ENCODE assay signal across 17 cellular contexts in genomic region chr9:88425538-88425950, GRCh38. TPM values are rescaled to one million over a fixed set of nuclear protein-coding genes. Genes with fewer than 3 reads are reported as not detected.
A peak's percentile ranks its signal among the peaks of the same experiment; 100 is the strongest.
DNase-seq lines count a peak whose midpoint lies in the region; ATAC-seq and TF ChIP-seq lines count a peak whose summit lies in the region.
"Had no signal": no experiment of that assay in that cellular context is flagged by ENCODE, and none has a peak within 500 bp of the region (broad histone marks: within the 10 kb centered on the region; RNA-seq: fewer than 3 reads in every experiment).

No MANE protein-coding gene starts in this region.

- DNase-seq in NOMO-1 treated with DMSO at 0.1 percent for 48 hours (lab: John Stamatoyannopoulos, UW; ENCODE audit: unreplicated experiment) (peak; percentile 9), NOMO-1 (lab: John Stamatoyannopoulos, UW; ENCODE audit: unreplicated experiment in 2 of 2) (no peak), body of pancreas (peak in 1 of 4 donors; percentile 34), left lung (peak in 1 of 2 donors; percentile 49), uterus (peak; percentile 36 to 52), brain microvascular endothelial cell (no peak), NCI-H2107 (lab: John Stamatoyannopoulos, UW) (no peak)
- DNase-seq: 8988T; activated T-cell treated with anti-CD3 and anti-CD28 coated beads, Interleukin-2, amount 50 U/mL, for 1 hour; amniotic stem cell; effector memory CD8-positive, alpha-beta T cell; heart right ventricle; KBM-7; NCI-H1930; nucleus accumbens had no signal

- H3K36me3 ChIP-seq in body of pancreas (replicated peaks in 1 of 2; ENCODE audit: insufficient read depth in 1 of 2, low read depth in 2 of 2): peaks cover 0 to 2% of the 10 kb centered on the region in 2 donors
- H3K36me3 ChIP-seq in left lung: peaks cover 7 to 11% of the 10 kb centered on the region in 2 donors
- H3K36me3 ChIP-seq in uterus: no peaks in the 10 kb centered on the region
- peaks cover 3% of the 10 kb centered on the region for H3K36me3 ChIP-seq in brain microvascular endothelial cell (replicated peaks)

- H3K27me3 ChIP-seq in body of pancreas (no peaks in the 10 kb centered on the region), left lung (no peaks in the 10 kb centered on the region), uterus (no peaks in the 10 kb centered on the region), brain microvascular endothelial cell (replicated peaks) (no peaks in the 10 kb centered on the region)
- H3K27me3 ChIP-seq: heart right ventricle had no signal

- intact Hi-C loops in body of pancreas (cut with DNase I): no loop called here
- intact Hi-C loops in left lung (cut with DNase I): no loop called here
- intact Hi-C loops in uterus (cut with DNase I; ENCODE audit: low total_unique reads): no loop called here

- H3K27ac ChIP-seq in body of pancreas: peak overlapping the region in 1 of 4 donors; percentile 29
- peak overlapping the region; percentile 37 to 42 for H3K27ac ChIP-seq in left lung
- peak overlapping the region; percentile 36 to 52 for H3K27ac ChIP-seq in uterus
- no peak overlapping the region for H3K27ac ChIP-seq in brain microvascular endothelial cell
- H3K27ac ChIP-seq: thoracic aorta had no signal

- no peak for TF ChIP-seq POLR2A in body of pancreas (IDR thresholded peaks at IDR 0.05)
- TF ChIP-seq POLR2A in uterus (IDR thresholded peaks at IDR 0.05): no peak

- no peak overlapping the region for H3K4me3 ChIP-seq in body of pancreas
- no peak overlapping the region for H3K4me3 ChIP-seq in left lung
- no peak overlapping the region for H3K4me3 ChIP-seq in uterus
- no peak overlapping the region for H3K4me3 ChIP-seq in brain microvascular endothelial cell (ENCODE audit: low read depth, low read length)
- H3K4me3 ChIP-seq: heart right ventricle, thoracic aorta had no signal

- WGBS in body of pancreas, 2 donors: 76 to 93% methylated on average over 10 of the region's 10 CpGs

- ATAC-seq in body of pancreas (peak; percentile 27), left lung (peak; percentile 60), GM18858 (IDR thresholded peaks at IDR 0.05; ENCODE audit: unreplicated experiment) (no peak)
- ATAC-seq: effector memory CD8-positive, alpha-beta T cell had no signal

- H3K4me1 ChIP-seq in body of pancreas (no peaks in the 10 kb centered on the region), left lung (peaks cover 0 to 18% of the 10 kb centered on the region in 2 donors), uterus (no peaks in the 10 kb centered on the region)

- no peaks in the 10 kb centered on the region for H3K9me3 ChIP-seq in body of pancreas
- H3K9me3 ChIP-seq in left lung: no peaks in the 10 kb centered on the region
- H3K9me3 ChIP-seq in uterus: no peaks in the 10 kb centered on the region
- H3K9me3 ChIP-seq: thoracic aorta had no signal

- TF ChIP-seq CTCF in body of pancreas (IDR thresholded peaks at IDR 0.05) (no peak), left lung (IDR thresholded peaks at IDR 0.05) (no peak), uterus (IDR thresholded peaks at IDR 0.05) (no peak), brain microvascular endothelial cell (IDR thresholded peaks at IDR 0.05; ENCODE audit: low read depth, low read length, missing control alignments) (no peak)

- in situ Hi-C loops in brain microvascular endothelial cell (cut with HindIII; ENCODE audit: low pct_ligation_motif_present, low sequenced_read_pairs): no loop called here

RNA-seq across cellular contexts. Expression of gene SPIN1, which starts 37.3 kb away (rescaled TPM):
- total RNA-seq in body of pancreas (10 to 100 TPM; 21.8 to 42.8 TPM), left lung (10 to 100 TPM; 56.1 to 71.6 TPM), uterus (100 to 1,000 TPM in 3 of 4 donors, 10 to 100 TPM in 1; 55.8 to 388 (median 127) TPM)

Comparison
In these comparisons a context has a peak if more than half of its experiments do, and no peak if none do; other contexts are left out.
1. DNase-seq: peak in NOMO-1 treated with DMSO at 0.1 percent for 48 hours (single experiment) and uterus (2 of 2); none in NOMO-1 (0 of 2), brain microvascular endothelial cell (single experiment) and NCI-H2107 (single experiment).